1 cellular context compared by ENCODE assay signal in genomic region chr1:15432327-15432726, GRCh38.
TF ChIP-seq lines count a peak whose summit lies in the region.

No MANE protein-coding gene starts in this region.

TF ChIP-seq in H1, 55 proteins besides CTCF, POLR2A, EP300 and RAD21 (continued from another document):
- no peak for TF ChIP-seq JUND (IDR thresholded peaks at IDR 0.05; ENCODE audit: low read length)
- no peak for TF ChIP-seq TAF1 (IDR thresholded peaks at IDR 0.05; ENCODE audit: low read depth, low read length)
- TF ChIP-seq JUN (IDR thresholded peaks at IDR 0.05; ENCODE audit: low read depth, low read length), result no peak
- TF ChIP-seq TCF12 (IDR thresholded peaks at IDR 0.05; ENCODE audit: low read depth, low read length), result no peak
- no peak for TF ChIP-seq SP2 (IDR thresholded peaks at IDR 0.05; ENCODE audit: low read length)
- TF ChIP-seq TBP (IDR thresholded peaks at IDR 0.05; ENCODE audit: low read depth, low read length), result no peak
- no peak for TF ChIP-seq CBX5 (IDR thresholded peaks at IDR 0.05; ENCODE audit: low read depth, low read length)
- TF ChIP-seq SIN3A (conservative IDR thresholded peaks at IDR 0.05 in 1 of 2, IDR thresholded peaks at IDR 0.05 in 1 of 2; ENCODE audit: low read depth in 1 of 2, low read length in 2 of 2), result no peak
- TF ChIP-seq E2F6 (IDR thresholded peaks at IDR 0.05), result no peak
- TF ChIP-seq SUZ12 (IDR thresholded peaks at IDR 0.05; ENCODE audit: low read length), result no peak
- TF ChIP-seq KDM1A (IDR thresholded peaks at IDR 0.05; ENCODE audit: borderline replicate concordance, low read length), result no peak
- TF ChIP-seq GTF2F1 (IDR thresholded peaks at IDR 0.05; ENCODE audit: borderline replicate concordance, low read depth, low read length), result no peak
- no peak for TF ChIP-seq ZNF274 (IDR thresholded peaks at IDR 0.05; ENCODE audit: borderline replicate concordance, extremely low read depth, low read length)
